Comparison of ENCODE assay signal across 18 cellular contexts in the genomic region with DNA sequence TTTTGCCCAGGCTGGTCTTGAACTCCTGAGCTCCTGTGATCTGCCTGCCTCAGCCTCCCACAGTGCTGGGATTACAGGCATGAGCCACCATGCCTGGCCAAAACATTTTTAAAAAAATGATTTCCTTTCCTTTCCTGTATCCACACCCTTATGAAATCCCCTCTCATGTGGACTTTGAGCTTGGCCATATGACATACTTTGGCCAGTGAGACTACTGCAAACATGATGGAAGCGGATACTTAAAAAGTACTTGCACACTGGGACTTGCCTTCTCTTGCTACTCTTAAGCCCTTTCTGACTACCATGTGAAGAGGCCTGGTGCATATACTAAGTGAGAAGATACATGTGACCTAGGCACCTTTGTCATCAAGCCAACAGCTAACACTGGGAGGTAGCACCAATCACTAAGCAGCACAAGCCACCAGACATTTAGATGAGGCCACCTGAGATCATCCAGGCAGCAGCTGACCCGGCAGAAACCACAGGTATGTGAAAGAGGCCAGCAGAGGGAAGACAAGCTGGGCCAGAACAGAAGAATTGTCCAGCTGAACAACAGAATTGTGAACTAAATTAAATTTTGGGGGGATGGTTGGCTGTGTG.
A peak's percentile ranks its signal among the peaks of the same experiment; 100 is the strongest.
DNase-seq lines count a peak whose midpoint lies in the region; TF ChIP-seq lines count a peak whose summit lies in the region.
"Had no signal": no experiment of that assay in that cellular context is flagged by ENCODE, and none has a peak within 500 bp of the region (broad histone marks: within the 10 kb centered on the region; RNA-seq: fewer than 3 reads in every experiment).

No MANE protein-coding gene starts in this region.

- H3K4me3 ChIP-seq in astrocyte of the cerebellum (ENCODE audit: low read depth, low read length) (no peak overlapping the region), HAP-1 (no peak overlapping the region)
- H3K4me3 ChIP-seq: left ventricle myocardium inferior, pancreas had no signal

- peaks cover 6% of the 10 kb centered on the region for H3K4me1 Mint-ChIP-seq in mesothelial cell of epicardium
- H3K4me1 Mint-ChIP-seq: naive thymus-derived CD4-positive, alpha-beta T cell had no signal

- no peak for TF ChIP-seq CTCF in astrocyte of the cerebellum (IDR thresholded peaks at IDR 0.05; ENCODE audit: low read depth, low read length, missing control alignments)
- no peak for TF ChIP-seq CTCF in mesothelial cell of epicardium (IDR thresholded peaks at IDR 0.05; ENCODE audit: unreplicated experiment)

- no peak overlapping the region for H3K4me3 Mint-ChIP-seq in mesothelial cell of epicardium
- H3K4me3 Mint-ChIP-seq: naive thymus-derived CD4-positive, alpha-beta T cell had no signal

- H3K4me1 ChIP-seq in HAP-1 = peaks cover under 1% of the 10 kb centered on the region; the same call in 1 of the 2 replicates
- H3K4me1 ChIP-seq: left ventricle myocardium inferior, pancreas had no signal

- no peaks in the 10 kb centered on the region for H3K27me3 ChIP-seq in HAP-1 (ENCODE audit: low read depth)
- H3K27me3 ChIP-seq: pancreas had no signal

- no peak overlapping the region for H3K27ac Mint-ChIP-seq in mesothelial cell of epicardium
- H3K27ac Mint-ChIP-seq: naive thymus-derived CD4-positive, alpha-beta T cell had no signal

- H3K9me3 ChIP-seq in HAP-1 = no peaks in the 10 kb centered on the region
- H3K9me3 ChIP-seq: left ventricle myocardium inferior, pancreas had no signal

- H3K27me3 Mint-ChIP-seq in mesothelial cell of epicardium (ENCODE audit: low read depth) = no peaks in the 10 kb centered on the region

- H3K36me3 Mint-ChIP-seq in mesothelial cell of epicardium = peaks cover 9% of the 10 kb centered on the region
- H3K36me3 Mint-ChIP-seq: naive thymus-derived CD4-positive, alpha-beta T cell had no signal

- DNase-seq in DMS53 treated with DMSO at 0.1 percent for 48 hours (lab: John Stamatoyannopoulos, UW; ENCODE audit: unreplicated experiment) = peak; percentile 64
- DNase-seq in LHCN-M2 (ENCODE audit: low read depth) = peak; percentile 44
- DNase-seq in astrocyte of the cerebellum (ENCODE audit: low read depth) = peak; percentile 6
- DNase-seq in myocyte (ENCODE audit: low read depth) = peak; percentile 83
- DNase-seq in HAP-1 (ENCODE audit: low spot score in 2 of 2) = no peak
- DNase-seq in putamen (ENCODE audit: low spot score) = no peak
- no peak for DNase-seq in mesothelial cell of epicardium (ENCODE audit: low spot score in 2 of 2, unreplicated experiment in 2 of 2)
- DNase-seq in NCI-H146 (lab: John Stamatoyannopoulos, UW) = no peak
- DNase-seq: activated gamma-delta T cell; amniotic stem cell; DMS 273 treated with DMSO at 0.1 percent for 48 hours; left ventricle myocardium inferior; naive thymus-derived CD4-positive, alpha-beta T cell; NCI-H1694; NCI-H524; pancreas; stimulated activated CD4-positive, alpha-beta T cell treated with anti-CD3 and anti-CD28 coated beads, Interleukin-4, amount 100 ng/mL, for 24 hours; substantia nigra had no signal

- peaks cover 16% of the 10 kb centered on the region for H3K9me3 Mint-ChIP-seq in mesothelial cell of epicardium

- no peaks in the 10 kb centered on the region for H3K36me3 ChIP-seq in HAP-1 (replicated peaks)
- H3K36me3 ChIP-seq: left ventricle myocardium inferior, pancreas had no signal

- in situ Hi-C loops in astrocyte of the cerebellum (cut with HindIII; ENCODE audit: low sequenced_read_pairs) = no loop called here
- in situ Hi-C loops in HAP-1 (cut with MboI; ENCODE audit: low sequenced_read_pairs) = no loop called here

Comparison
In these comparisons a context has a peak if more than half of its experiments do, and no peak if none do; other contexts are left out.
1. DNase-seq: peak in DMS53 treated with DMSO at 0.1 percent for 48 hours (single experiment), LHCN-M2 (single experiment), astrocyte of the cerebellum (single experiment) and myocyte (single experiment); none in HAP-1 (0 of 2), putamen (single experiment), mesothelial cell of epicardium (0 of 2) and NCI-H146 (single experiment).